Comparison of ENCODE assay signal across 19 cellular contexts in genomic region chr5:3605298-3606010, GRCh38. TPM values are rescaled to one million over a fixed set of nuclear protein-coding genes. Genes with fewer than 3 reads are reported as not detected.
"Had no signal": no experiment of that assay in that cellular context is flagged by ENCODE, and none has a peak within 500 bp of the region (broad histone marks: within the 10 kb centered on the region; RNA-seq: fewer than 3 reads in every experiment).

No MANE protein-coding gene starts in this region.

- DNase-seq: activated CD4-positive, alpha-beta T cell treated with anti-CD3 and anti-CD28 coated beads, Interleukin-2, amount 50 U/mL, for 4 hours; activated CD4-positive, CD25-positive, alpha-beta regulatory T cell treated with anti-CD3 and anti-CD28 coated beads, Interleukin-2, amount 50 U/mL, for 72 hours; activated naive CD4-positive, alpha-beta T cell treated with anti-CD3 and anti-CD28 coated beads for 36 hours; activated naive CD8-positive, alpha-beta T cell treated with anti-CD3 and anti-CD28 coated beads, Interleukin-2, amount 50 U/mL, for 24 hours; aorta; hippocampal formation; kidney; left ventricle myocardium superior; stimulated activated CD4-positive, alpha-beta T cell treated with anti-CD3 and anti-CD28 coated beads, Interleukin-1b, Interleukin-23, amount 100 ng/mL, for 48 hours; stimulated activated naive CD8-positive, alpha-beta T cell treated with anti-CD3 and anti-CD28 coated beads, Interleukin-15, amount 100 ng/mL, for 72 hours; T-cell; T1000 had no signal

- H3K4me3 ChIP-seq: cardiac muscle cell, thoracic aorta had no signal

- H3K4me3 Mint-ChIP-seq: activated naive CD4-positive, alpha-beta T cell treated with anti-CD3 and anti-CD28 coated beads for 36 hours; activated naive CD8-positive, alpha-beta T cell treated with anti-CD3 and anti-CD28 coated beads, Interleukin-2, amount 50 U/mL, for 24 hours; nephron progenitor cell; stimulated activated naive CD8-positive, alpha-beta T cell treated with anti-CD3 and anti-CD28 coated beads, Interleukin-15, amount 100 ng/mL, for 72 hours; T-cell had no signal

- H3K36me3 ChIP-seq: thoracic aorta had no signal

- H3K9me3 ChIP-seq: thoracic aorta had no signal

- ATAC-seq: activated naive CD8-positive, alpha-beta T cell treated with anti-CD3 and anti-CD28 coated beads, Interleukin-2, amount 50 U/mL, for 24 hours; left ventricle myocardium superior; stimulated activated naive CD8-positive, alpha-beta T cell treated with anti-CD3 and anti-CD28 coated beads, Interleukin-15, amount 100 ng/mL, for 72 hours; T-cell had no signal

- H3K27ac ChIP-seq: cardiac muscle cell, thoracic aorta had no signal

- H3K27ac Mint-ChIP-seq: activated naive CD4-positive, alpha-beta T cell treated with anti-CD3 and anti-CD28 coated beads for 36 hours; activated naive CD8-positive, alpha-beta T cell treated with anti-CD3 and anti-CD28 coated beads, Interleukin-2, amount 50 U/mL, for 24 hours; activated T-helper 2 cell treated with anti-CD3 and anti-CD28 coated beads, Interferon-gamma antibody, Interleukin-2, Interleukin-4, amounts not matched to agents 10 μg/mL and 5 μg/mL and 100 μg/mL, durations not matched to agents 14 hours and 24 hours and 36 hours; nephron progenitor cell; stimulated activated naive CD8-positive, alpha-beta T cell treated with anti-CD3 and anti-CD28 coated beads, Interleukin-15, amount 100 ng/mL, for 72 hours; T-cell had no signal

- H3K9me3 Mint-ChIP-seq: activated naive CD8-positive, alpha-beta T cell treated with anti-CD3 and anti-CD28 coated beads, Interleukin-2, amount 50 U/mL, for 24 hours; activated T-helper 2 cell treated with anti-CD3 and anti-CD28 coated beads, Interferon-gamma antibody, Interleukin-2, Interleukin-4, amounts not matched to agents 10 μg/mL and 5 μg/mL and 100 μg/mL, durations not matched to agents 14 hours and 24 hours and 36 hours; stimulated activated naive CD8-positive, alpha-beta T cell treated with anti-CD3 and anti-CD28 coated beads, Interleukin-15, amount 100 ng/mL, for 72 hours had no signal

- H3K36me3 Mint-ChIP-seq: T-cell had no signal

RNA-seq across cellular contexts. Expression of gene IRX1, which starts 9.8 kb away (rescaled TPM):
- total RNA-seq: activated naive CD4-positive, alpha-beta T cell treated with anti-CD3 and anti-CD28 coated beads for 36 hours; activated T-helper 2 cell treated with anti-CD3 and anti-CD28 coated beads, Interferon-gamma antibody, Interleukin-2, Interleukin-4, amounts not matched to agents 10 μg/mL and 5 μg/mL and 100 μg/mL, durations not matched to agents 14 hours and 24 hours and 36 hours; dermis microvascular lymphatic vessel endothelial cell; left ventricle myocardium superior; pulmonary artery endothelial cell; T-cell; ureter had no signal
